Comparison of ENCODE assay signal across 17 cellular contexts in the genomic region with DNA sequence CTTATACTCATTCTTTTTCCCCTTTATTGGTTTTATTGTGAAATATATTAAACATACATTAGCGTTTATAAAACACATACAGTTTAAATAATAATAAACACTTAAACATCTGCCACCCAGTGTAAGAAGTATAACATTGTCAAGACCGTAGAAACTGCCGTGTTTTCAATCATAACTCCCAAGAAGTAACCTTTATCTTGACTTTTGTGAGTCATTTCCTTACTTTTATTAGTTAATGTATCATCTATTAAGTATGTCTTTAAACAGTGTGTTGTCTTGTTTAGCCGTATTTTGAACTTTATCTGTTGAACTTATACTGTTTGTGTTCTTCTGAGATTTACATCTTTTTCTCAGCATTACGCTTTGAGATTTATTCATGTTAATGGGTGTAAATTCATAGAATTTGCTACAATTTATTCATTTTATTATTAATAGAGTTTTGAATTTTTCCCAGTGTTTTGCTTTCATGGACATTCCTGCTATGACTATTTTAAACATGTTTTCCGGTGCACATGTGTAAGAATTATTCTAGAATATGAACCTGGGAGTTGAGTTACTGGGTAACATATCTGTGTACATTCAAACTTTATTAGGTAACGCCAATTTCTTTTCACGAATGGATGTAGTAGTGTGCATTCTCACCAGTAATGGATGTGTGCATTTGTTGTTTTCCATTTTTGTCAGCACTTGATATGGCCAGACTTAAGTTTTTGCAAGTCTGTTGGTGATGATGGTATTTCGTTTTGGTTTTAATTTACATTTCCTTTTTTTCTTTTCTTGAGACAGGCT.
DNase-seq lines count a peak whose midpoint lies in the region; ATAC-seq, FAIRE-seq and TF ChIP-seq lines count a peak whose summit lies in the region.
"Had no signal": no experiment of that assay in that cellular context is flagged by ENCODE, and none has a peak within 500 bp of the region (broad histone marks: within the 10 kb centered on the region; RNA-seq: fewer than 3 reads in every experiment).

No MANE protein-coding gene starts in this region.

- no peak overlapping the region for H3K4me3 Mint-ChIP-seq in activated CD8-positive, alpha-beta memory T cell treated with anti-CD3 and anti-CD28 coated beads, Interleukin-2, amount 10 ng/mL, durations not matched to agents 7 days and 5 days
- H3K4me3 Mint-ChIP-seq: activated B cell treated with CpG ODN at 0.5 μM for 24 hours; activated naive CD4-positive, alpha-beta T cell treated with anti-CD3 and anti-CD28 coated beads, Interleukin-2, amount 50 U/mL, for 24 hours; central memory CD8-positive, alpha-beta T cell; IgD-negative memory B cell had no signal

- intact Hi-C loops in vagina (cut with DNase I) = no loop called here

- no peaks in the 10 kb centered on the region for H3K27me3 Mint-ChIP-seq in activated CD8-positive, alpha-beta memory T cell treated with anti-CD3 and anti-CD28 coated beads, Interleukin-2, amount 10 ng/mL, durations not matched to agents 7 days and 5 days
- H3K27me3 Mint-ChIP-seq: activated B cell treated with CpG ODN at 0.5 μM for 24 hours; activated naive CD4-positive, alpha-beta T cell treated with anti-CD3 and anti-CD28 coated beads, Interleukin-2, amount 50 U/mL, for 24 hours; central memory CD8-positive, alpha-beta T cell; IgD-negative memory B cell had no signal

- TF ChIP-seq POLR2A in vagina (IDR thresholded peaks at IDR 0.05) = no peak

- ATAC-seq in activated CD8-positive, alpha-beta memory T cell treated with anti-CD3 and anti-CD28 coated beads, Interleukin-2, amount 10 ng/mL, durations not matched to agents 7 days and 5 days = no peak
- no peak for ATAC-seq in GM19452 (IDR thresholded peaks at IDR 0.05; ENCODE audit: unreplicated experiment)
- ATAC-seq: mucosa of descending colon had no signal

- H3K4me1 ChIP-seq in vagina = peaks cover 5% of the 10 kb centered on the region
- H3K4me1 ChIP-seq: thyroid gland had no signal

- no peak overlapping the region for H3K27ac Mint-ChIP-seq in activated CD8-positive, alpha-beta memory T cell treated with anti-CD3 and anti-CD28 coated beads, Interleukin-2, amount 10 ng/mL, durations not matched to agents 7 days and 5 days
- H3K27ac Mint-ChIP-seq: activated B cell treated with CpG ODN at 0.5 μM for 24 hours; activated naive CD4-positive, alpha-beta T cell treated with anti-CD3 and anti-CD28 coated beads, Interleukin-2, amount 50 U/mL, for 24 hours had no signal

- no peaks in the 10 kb centered on the region for H3K9me3 Mint-ChIP-seq in activated CD8-positive, alpha-beta memory T cell treated with anti-CD3 and anti-CD28 coated beads, Interleukin-2, amount 10 ng/mL, durations not matched to agents 7 days and 5 days (ENCODE audit: low read depth)
- H3K9me3 Mint-ChIP-seq: activated naive CD4-positive, alpha-beta T cell treated with anti-CD3 and anti-CD28 coated beads, Interleukin-2, amount 50 U/mL, for 24 hours had no signal

- H3K27ac ChIP-seq in vagina = no peak overlapping the region
- no peak overlapping the region for H3K27ac ChIP-seq in coronary artery
- H3K27ac ChIP-seq: SK-N-MC, thyroid gland had no signal

- TF ChIP-seq CTCF in vagina (IDR thresholded peaks at IDR 0.05) (no peak), coronary artery (IDR thresholded peaks at IDR 0.05) (no peak)

- DNase-seq in COLO829 (ENCODE audit: low spot score) (peak; percentile 96), NCI-H226 (peak; percentile 53), kidney glomerular epithelial cell (lab: John Stamatoyannopoulos, UW) (peak; percentile 84), vagina (ENCODE audit: extremely low spot score in 2 of 2) (no peak), coronary artery (ENCODE audit: low spot score) (no peak)
- no peak for DNase-seq in activated CD8-positive, alpha-beta memory T cell treated with anti-CD3 and anti-CD28 coated beads, Interleukin-2, amount 10 ng/mL, durations not matched to agents 7 days and 5 days
- DNase-seq: activated B cell treated with CpG ODN at 0.5 μM for 24 hours, DMS53, mucosa of descending colon, posterior cingulate gyrus, thyroid gland had no signal

- H3K36me3 ChIP-seq in vagina = peaks cover 0 to 5% of the 10 kb centered on the region in 2 donors
- H3K36me3 ChIP-seq: thyroid gland had no signal

- CTCF ChIA-PET in activated CD8-positive, alpha-beta memory T cell treated with anti-CD3 and anti-CD28 coated beads, Interleukin-2, amount 10 ng/mL, durations not matched to agents 7 days and 5 days (lab: Charles Lee) = no interaction called here

- H3K36me3 Mint-ChIP-seq in activated CD8-positive, alpha-beta memory T cell treated with anti-CD3 and anti-CD28 coated beads, Interleukin-2, amount 10 ng/mL, durations not matched to agents 7 days and 5 days = peaks cover 41% of the 10 kb centered on the region

- H3K27me3 ChIP-seq in vagina = no peaks in the 10 kb centered on the region
- H3K27me3 ChIP-seq: thyroid gland had no signal

- H3K4me1 Mint-ChIP-seq in activated CD8-positive, alpha-beta memory T cell treated with anti-CD3 and anti-CD28 coated beads, Interleukin-2, amount 10 ng/mL, durations not matched to agents 7 days and 5 days = peaks cover 8% of the 10 kb centered on the region

- H3K9me3 ChIP-seq in vagina = no peaks in the 10 kb centered on the region
- H3K9me3 ChIP-seq: mucosa of descending colon, thyroid gland had no signal

- peak; percentile 89 for FAIRE-seq in endometrium (lab: Jason Lieb, UNC)

- H3K4me3 ChIP-seq in vagina = no peak overlapping the region
- H3K4me3 ChIP-seq in coronary artery = no peak overlapping the region
- H3K4me3 ChIP-seq: mucosa of descending colon, SK-N-MC, thyroid gland had no signal

Comparison
In these comparisons a context has a peak if more than half of its experiments do, and no peak if none do; other contexts are left out.
1. DNase-seq: peak in COLO829 (single experiment), NCI-H226 (single experiment) and kidney glomerular epithelial cell (single experiment); none in activated CD8-positive, alpha-beta memory T cell treated with anti-CD3 and anti-CD28 coated beads, Interleukin-2, amount 10 ng/mL, durations not matched to agents 7 days and 5 days (single experiment), vagina (0 of 2) and coronary artery (single experiment).